1 cellular context compared by ENCODE assay signal in the genomic region with DNA sequence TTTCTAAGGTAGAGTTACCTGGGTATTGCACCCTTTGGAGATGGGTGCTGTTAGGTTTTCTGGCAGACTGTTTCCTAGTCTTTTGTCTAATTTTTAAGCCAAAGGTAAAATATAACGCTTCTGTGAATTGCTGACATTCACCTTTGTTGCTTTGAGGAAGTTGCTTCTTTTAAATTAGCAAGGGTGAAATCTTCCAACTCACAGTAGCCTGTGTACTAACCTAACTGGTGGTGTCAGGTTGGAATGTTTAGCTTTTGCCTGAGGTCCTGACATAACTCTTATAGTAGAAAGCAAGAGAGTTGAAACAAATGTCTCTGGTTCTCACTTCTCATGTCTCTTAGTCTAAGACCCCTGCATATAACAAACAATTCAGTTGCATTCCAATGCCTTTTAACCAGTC.
TF ChIP-seq lines count a peak whose summit lies in the region.

No MANE protein-coding gene starts in this region.

TF ChIP-seq in GM23338, 12 proteins besides CTCF, POLR2A, EP300 and RAD21 (continued from another document):
- TF ChIP-seq ZNF331 (CRISPR knock-in tag; IDR thresholded peaks at IDR 0.05; ENCODE audit: low read depth) (no peak), ZNF462 (CRISPR knock-in tag; IDR thresholded peaks at IDR 0.05) (no peak)
